ENCODE assay signal across 23 cellular contexts in genomic region chr1:84223751-84224432, GRCh38.
DNase-seq lines count a peak whose midpoint lies in the region; ATAC-seq, FAIRE-seq and TF ChIP-seq lines count a peak whose summit lies in the region.
"Had no signal": no experiment of that assay in that cellular context is flagged by ENCODE, and none has a peak within 500 bp of the region (broad histone marks: within the 10 kb centered on the region; RNA-seq: fewer than 3 reads in every experiment).

No MANE protein-coding gene starts in this region.

- SMC1A ChIA-PET in GM12878 (lab: Charles Lee; ENCODE audit: uncharacterized antibody, unreplicated experiment) = no interaction called here

- ATAC-seq in GM12878 (0 out of 3 replicates have a peak, but pooled peaks have one; percentile 17), HG03025 (IDR thresholded peaks at IDR 0.05; ENCODE audit: low FRiP score, unreplicated experiment) (no peak), GM21723 (IDR thresholded peaks at IDR 0.05; ENCODE audit: unreplicated experiment) (no peak)
- ATAC-seq: activated CD8-positive, alpha-beta memory T cell treated with anti-CD3 and anti-CD28 coated beads, Interleukin-2, amount 10 ng/mL, durations not matched to agents 7 days and 5 days; left lobe of liver; Right ventricle myocardium inferior; sciatic nerve had no signal

- no peak for FAIRE-seq in GM12878 (lab: Jason Lieb, UNC)
- FAIRE-seq: GM12892, H54 had no signal

- TF ChIP-seq CTCF in CD14-positive monocyte (IDR thresholded peaks at IDR 0.05) (peak; percentile 12), GM12878 (IDR thresholded peaks at IDR 0.05 in 2 of 3, conservative IDR thresholded peaks at IDR 0.05 in 1 of 3; ENCODE audit: control insufficient read depth in 2 of 3, extremely low read depth in 1 of 3, insufficient read depth in 1 of 3, low read depth in 3 of 3, low read length in 3 of 3) (no peak), GM13976 (IDR thresholded peaks at IDR 0.05; ENCODE audit: borderline replicate concordance, control extremely low read depth, extremely low read depth, insufficient read depth, missing control alignments) (no peak)

- no peak overlapping the region for H3K4me2 ChIP-seq in GM12878 (ENCODE audit: control insufficient read depth, insufficient read depth)

- POLR2A ChIA-PET in GM12878 (lab: Charles Lee) = no interaction called here

- no peak overlapping the region for H3K27ac ChIP-seq in GM12878 (ENCODE audit: control insufficient read depth, insufficient read depth)

- peaks cover 6% of the 10 kb centered on the region for H3K4me1 Mint-ChIP-seq in CD14-positive monocyte
- H3K4me1 Mint-ChIP-seq in activated CD4-positive, alpha-beta T cell treated with anti-CD3 and anti-CD28 coated beads, Interleukin-2, amount 10 ng/mL, durations not matched to agents 24 days and 14 days = peaks cover 4% of the 10 kb centered on the region
- H3K4me1 Mint-ChIP-seq: activated CD8-positive, alpha-beta memory T cell treated with anti-CD3 and anti-CD28 coated beads, Interleukin-2, amount 10 ng/mL, durations not matched to agents 7 days and 5 days; nephron had no signal

- in situ Hi-C loops in GM12878 (cut with MboI) (no loop called here), GM13976 (cut with MboI; ENCODE audit: low sequenced_read_pairs, unreplicated experiment) (no loop called here)

- no peak overlapping the region for H3K9ac ChIP-seq in GM12878 (ENCODE audit: control insufficient read depth, insufficient read depth, low read length)

- no TSS peak for BruUV-seq in GM12878 (replicated peaks; lab: Mats Ljungman, UMichigan)

- no peaks in the 10 kb centered on the region for H3K36me3 ChIP-seq in GM12878 (ENCODE audit: control insufficient read depth in 2 of 2, insufficient read depth in 2 of 2, low read length in 1 of 2)

- no peaks in the 10 kb centered on the region for H3K27me3 Mint-ChIP-seq in CD14-positive monocyte (ENCODE audit: low read depth in 3 of 3)
- no peaks in the 10 kb centered on the region for H3K27me3 Mint-ChIP-seq in activated CD4-positive, alpha-beta T cell treated with anti-CD3 and anti-CD28 coated beads, Interleukin-2, amount 10 ng/mL, durations not matched to agents 24 days and 14 days
- H3K27me3 Mint-ChIP-seq: activated CD8-positive, alpha-beta memory T cell treated with anti-CD3 and anti-CD28 coated beads, Interleukin-2, amount 10 ng/mL, durations not matched to agents 7 days and 5 days had no signal

- CTCF ChIA-PET in GM12878 (lab: Yijun Ruan, JAX) = no interaction called here

- H3K4me3 Mint-ChIP-seq in CD14-positive monocyte = no peak overlapping the region
- no peak overlapping the region for H3K4me3 Mint-ChIP-seq in activated CD4-positive, alpha-beta T cell treated with anti-CD3 and anti-CD28 coated beads, Interleukin-2, amount 10 ng/mL, durations not matched to agents 24 days and 14 days
- H3K4me3 Mint-ChIP-seq: activated CD8-positive, alpha-beta memory T cell treated with anti-CD3 and anti-CD28 coated beads, Interleukin-2, amount 10 ng/mL, durations not matched to agents 7 days and 5 days; nephron had no signal

- no peak for TF ChIP-seq EP300 in GM12878 (IDR thresholded peaks at IDR 0.05; ENCODE audit: borderline replicate concordance in 1 of 2, control insufficient read depth in 1 of 2, low read depth in 2 of 2, low read length in 2 of 2)

- H3K4me3 ChIP-seq in GM12878 = no peak overlapping the region
- H3K4me3 ChIP-seq: dorsolateral prefrontal cortex had no signal

- H4K20me1 ChIP-seq in GM12878 (ENCODE audit: control insufficient read depth, insufficient read depth) = no peaks in the 10 kb centered on the region

- no peaks in the 10 kb centered on the region; the same call in 2 of the 3 replicates for H3K9me3 ChIP-seq in GM12878 (replicated peaks; ENCODE audit: control insufficient read depth, insufficient read depth, low read length)

- TF ChIP-seq POLR2A in GM12878 (IDR thresholded peaks at IDR 0.05; ENCODE audit: low read depth, low read length) = no peak

- DNase-seq in CD14-positive monocyte (ENCODE audit: low spot score) (no peak), HCEC 1CT (peak; percentile 12), GM12878 (ENCODE audit: low read depth, low spot score) (no peak), iPS-NIHi7 (ENCODE audit: extremely low spot score) (peak; percentile 11), GM13976 (ENCODE audit: low spot score) (no peak)
- no peak for DNase-seq in activated CD4-positive, alpha-beta T cell treated with anti-CD3 and anti-CD28 coated beads, Interleukin-2, amount 10 ng/mL, durations not matched to agents 24 days and 14 days
- DNase-seq: activated CD4-positive, alpha-beta T cell treated with anti-CD3 and anti-CD28 coated beads for 4 hours; activated CD8-positive, alpha-beta memory T cell treated with anti-CD3 and anti-CD28 coated beads, Interleukin-2, amount 10 ng/mL, durations not matched to agents 7 days and 5 days; central memory CD4-positive, alpha-beta T cell; DMS153; dorsolateral prefrontal cortex; NCI-H1417 treated with DMSO at 0.1 percent for 48 hours; NCI-H524 treated with DMSO at 0.1 percent for 48 hours; stimulated activated CD4-positive, alpha-beta T cell treated with anti-CD3 and anti-CD28 coated beads, Interleukin-15, amount 100 ng/mL, for 24 hours; SW 1271 had no signal

- H2AFZ ChIP-seq in GM12878 (ENCODE audit: control insufficient read depth, low read depth, low read length) = no peak overlapping the region

- no peaks in the 10 kb centered on the region for H3K27me3 ChIP-seq in GM12878 (replicated peaks in 1 of 2; ENCODE audit: control insufficient read depth in 2 of 2, insufficient read depth in 2 of 2, low read length in 1 of 2)
- H3K27me3 ChIP-seq: dorsolateral prefrontal cortex had no signal

- TF ChIP-seq RAD21 in GM12878 (IDR thresholded peaks at IDR 0.05; ENCODE audit: insufficient read depth, low read depth, low read length) = no peak

- peaks cover 28 to 50% of the 10 kb centered on the region in 2 donors for H3K36me3 Mint-ChIP-seq in CD14-positive monocyte
- H3K36me3 Mint-ChIP-seq in activated CD4-positive, alpha-beta T cell treated with anti-CD3 and anti-CD28 coated beads, Interleukin-2, amount 10 ng/mL, durations not matched to agents 24 days and 14 days (ENCODE audit: low read depth) = peaks cover 50% of the 10 kb centered on the region

- peak overlapping the region in 1 of 7 donors; percentile 47 for H3K27ac Mint-ChIP-seq in CD14-positive monocyte
- no peak overlapping the region for H3K27ac Mint-ChIP-seq in activated CD4-positive, alpha-beta T cell treated with anti-CD3 and anti-CD28 coated beads, Interleukin-2, amount 10 ng/mL, durations not matched to agents 24 days and 14 days
- H3K27ac Mint-ChIP-seq: activated CD8-positive, alpha-beta memory T cell treated with anti-CD3 and anti-CD28 coated beads, Interleukin-2, amount 10 ng/mL, durations not matched to agents 7 days and 5 days; nephron had no signal

- 56% methylated on average over 3 of the region's 3 CpGs for WGBS in GM12878 (ENCODE audit: insufficient coverage, insufficient replicate concordance, low lambda C conversion rate, missing lambda C conversion rate)

- peaks cover 11 to 24% (median 18%) of the 10 kb centered on the region in 7 donors for H3K9me3 Mint-ChIP-seq in CD14-positive monocyte
- peaks cover 16% of the 10 kb centered on the region for H3K9me3 Mint-ChIP-seq in activated CD4-positive, alpha-beta T cell treated with anti-CD3 and anti-CD28 coated beads, Interleukin-2, amount 10 ng/mL, durations not matched to agents 24 days and 14 days

- RAD21 ChIA-PET in GM12878 (lab: Charles Lee; ENCODE audit: unreplicated experiment) = interaction anchor here (0.9 kb wide), 1 partner anchor 166 kb away, joined by 3 read pairs; no protein-coding TSS in a partner anchor

- intact Hi-C loops in CD14-positive monocyte (cut with micrococcal nuclease) = no loop called here
- intact Hi-C loops in GM12878 (cut with micrococcal nuclease; ENCODE audit: unreplicated experiment) = no loop called here
- intact Hi-C loops in activated CD4-positive, alpha-beta T cell treated with anti-CD3 and anti-CD28 coated beads, Interleukin-2, amount 10 ng/mL, durations not matched to agents 24 days and 14 days (cut with micrococcal nuclease) = no loop called here

- H3K4me1 ChIP-seq in GM12878 (ENCODE audit: control insufficient read depth, insufficient read depth, low read length) = no peaks in the 10 kb centered on the region

- H3K79me2 ChIP-seq in GM12878 (ENCODE audit: control insufficient read depth, insufficient read depth, low read length) = no peaks in the 10 kb centered on the region

TF ChIP-seq in GM12878, 131 proteins besides CTCF, POLR2A, EP300 and RAD21 (continues in another document):
- no peak for TF ChIP-seq ATF3 (IDR thresholded peaks at IDR 0.05; ENCODE audit: borderline replicate concordance, extremely low read depth, low read depth, low read length)
- TF ChIP-seq MAX (IDR thresholded peaks at IDR 0.05; ENCODE audit: low read depth, low read length) = no peak
- TF ChIP-seq IKZF1 (conservative IDR thresholded peaks at IDR 0.05) = no peak
- no peak for TF ChIP-seq ZNF207 (IDR thresholded peaks at IDR 0.05; ENCODE audit: borderline replicate concordance)

Comparison
In these comparisons a context has a peak if more than half of its experiments do, and no peak if none do; other contexts are left out.
1. DNase-seq: peak in HCEC 1CT (single experiment) and iPS-NIHi7 (single experiment); none in CD14-positive monocyte (single experiment), GM12878 (single experiment), GM13976 (single experiment) and activated CD4-positive, alpha-beta T cell treated with anti-CD3 and anti-CD28 coated beads, Interleukin-2, amount 10 ng/mL, durations not matched to agents 24 days and 14 days (single experiment).